ENCODE assay signal across 1 cellular context in the genomic region with DNA sequence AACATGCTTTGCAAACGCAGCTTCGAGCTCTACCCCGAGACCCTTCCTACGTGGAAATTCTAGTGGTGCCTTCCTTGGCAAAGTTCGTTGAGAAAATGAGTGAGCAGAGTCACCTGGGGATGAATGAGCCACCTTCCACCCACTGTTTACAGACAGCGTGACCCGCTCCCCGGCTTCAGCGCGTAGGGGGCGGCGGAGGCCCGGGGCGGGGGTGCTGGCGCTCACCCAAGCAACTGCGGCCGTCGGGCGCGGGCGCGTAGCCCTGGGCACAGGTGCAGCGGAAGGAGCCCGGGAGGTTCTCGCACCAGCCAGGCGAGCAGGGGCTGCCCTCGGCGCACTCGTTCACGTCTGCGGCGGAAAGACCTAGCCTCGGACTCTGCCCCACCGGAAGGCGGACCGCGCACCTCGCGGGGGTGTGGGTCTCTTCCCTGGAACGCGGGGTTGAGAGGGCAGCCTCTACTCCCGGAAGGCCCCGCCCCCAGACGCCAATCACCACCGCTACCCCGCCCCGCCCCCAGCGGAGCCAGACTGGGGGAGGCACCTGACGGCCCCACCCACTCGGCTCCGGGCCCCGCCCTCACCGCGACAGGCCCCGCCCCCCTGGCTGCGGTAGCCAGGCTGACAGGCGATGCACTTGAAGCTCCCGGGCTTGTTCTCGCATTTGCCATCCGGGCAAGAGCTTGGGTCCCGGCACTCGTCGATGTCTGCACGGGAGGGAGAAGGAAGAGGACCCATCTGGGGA.
A peak's percentile ranks its signal among the peaks of the same experiment; 100 is the strongest.
TF ChIP-seq lines count a peak whose summit lies in the region.

No MANE protein-coding gene starts in this region.

TF ChIP-seq in K562, 482 proteins besides CTCF, POLR2A, EP300 and RAD21 (continued from another document and continues in another):
- TF ChIP-seq NRF1 (conservative IDR thresholded peaks at IDR 0.05 in 1 of 2, IDR thresholded peaks at IDR 0.05 in 1 of 2) (peak; percentile 35 to 44; a peak in 3 of 4 replicates), RBM34 (IDR thresholded peaks at IDR 0.05; ENCODE audit: borderline replicate concordance, insufficient read depth, low read length) (no peak), RFX5 (IDR thresholded peaks at IDR 0.05; ENCODE audit: low read depth, low read length) (no peak), ESRRA (IDR thresholded peaks at IDR 0.05; ENCODE audit: borderline replicate concordance, low read depth) (no peak; the same call in 1 of the 2 replicates), ZNF282 (CRISPR knock-in tag; IDR thresholded peaks at IDR 0.05) (no peak), ZNF740 (CRISPR knock-in tag; IDR thresholded peaks at IDR 0.05) (no peak), ZNF740 (tag; IDR thresholded peaks at IDR 0.05) (no peak), ZFP1 (CRISPR knock-in tag; IDR thresholded peaks at IDR 0.05) (no peak), C11orf30 (IDR thresholded peaks at IDR 0.05; ENCODE audit: low read depth) (no peak), GABPA (tag; conservative IDR thresholded peaks at IDR 0.05; ENCODE audit: low read depth) (peak; percentile 82), BMI1 (IDR thresholded peaks at IDR 0.05; ENCODE audit: low read length) (no peak), USF2 (CRISPR knock-in tag; IDR thresholded peaks at IDR 0.05) (peak; percentile 17; the same call in 1 of the 2 replicates), NCOA4 (IDR thresholded peaks at IDR 0.05; ENCODE audit: partially characterized antibody) (no peak), TAF7 (tag; IDR thresholded peaks at IDR 0.05) (no peak), KLF16 (IDR thresholded peaks at IDR 0.05) (no peak), NCOA2 (IDR thresholded peaks at IDR 0.05; ENCODE audit: partially characterized antibody in 2 of 2) (no peak), SNRNP70 (optimal IDR thresholded peaks at IDR 0.05; ENCODE audit: low read depth, low read length) (no peak), ZBTB43 (CRISPR knock-in tag; IDR thresholded peaks at IDR 0.05) (no peak), NCOR1 (IDR thresholded peaks at IDR 0.05) (no peak), FIP1L1 (IDR thresholded peaks at IDR 0.05; ENCODE audit: low read depth, low read length, poor library complexity, severe bottlenecking) (no peak), HMGN3 (IDR thresholded peaks at IDR 0.05; ENCODE audit: borderline replicate concordance, extremely low read depth, insufficient read length, low read depth, low read length) (no peak), LCOR (CRISPR knock-in tag; IDR thresholded peaks at IDR 0.05) (no peak), NR2C2 (CRISPR knock-in tag; IDR thresholded peaks at IDR 0.05) (0 out of 2 replicates have a peak, but pooled peaks have one; percentile 15), NR2C2 (tag; IDR thresholded peaks at IDR 0.05) (peak; percentile 75; the same call in 1 of the 2 replicates), ARID3B (CRISPR knock-in tag; IDR thresholded peaks at IDR 0.05; ENCODE audit: borderline replicate concordance) (no peak), LEF1 (IDR thresholded peaks at IDR 0.05) (no peak), U2AF1 (optimal IDR thresholded peaks at IDR 0.05; ENCODE audit: low read depth, low read length) (no peak), ZFP91 (CRISPR knock-in tag; IDR thresholded peaks at IDR 0.05) (no peak), RBM22 (IDR thresholded peaks at IDR 0.05; ENCODE audit: low read depth, low read length, poor library complexity, severe bottlenecking) (no peak), HOMEZ (CRISPR knock-in tag; IDR thresholded peaks at IDR 0.05) (no peak), CEBPG (CRISPR knock-in tag; IDR thresholded peaks at IDR 0.05) (no peak), CEBPG (tag; conservative IDR thresholded peaks at IDR 0.05 in 1 of 2, IDR thresholded peaks at IDR 0.05 in 1 of 2) (no peak), PHB (CRISPR knock-in tag; IDR thresholded peaks at IDR 0.05) (no peak), MTA2 (IDR thresholded peaks at IDR 0.05; ENCODE audit: low read depth) (no peak), ZC3H4 (CRISPR knock-in tag; IDR thresholded peaks at IDR 0.05; ENCODE audit: borderline replicate concordance) (no peak), TRIM24 (IDR thresholded peaks at IDR 0.05) (no peak), SREBF1 (IDR thresholded peaks at IDR 0.05; ENCODE audit: borderline replicate concordance, low read depth, low read length) (no peak), TRIM28 (IDR thresholded peaks at IDR 0.05) (no peak), MXI1 (IDR thresholded peaks at IDR 0.05; ENCODE audit: low read depth, low read length) (no peak), MITF (IDR thresholded peaks at IDR 0.05) (no peak; the same call in 1 of the 2 replicates), ID3 (CRISPR knock-in tag; IDR thresholded peaks at IDR 0.05) (no peak), ID3 (tag; IDR thresholded peaks at IDR 0.05) (no peak), ZNF3 (CRISPR knock-in tag; IDR thresholded peaks at IDR 0.05) (no peak), SNIP1 (IDR thresholded peaks at IDR 0.05; ENCODE audit: low read depth) (no peak)
- TF ChIP-seq, protein P1, sequence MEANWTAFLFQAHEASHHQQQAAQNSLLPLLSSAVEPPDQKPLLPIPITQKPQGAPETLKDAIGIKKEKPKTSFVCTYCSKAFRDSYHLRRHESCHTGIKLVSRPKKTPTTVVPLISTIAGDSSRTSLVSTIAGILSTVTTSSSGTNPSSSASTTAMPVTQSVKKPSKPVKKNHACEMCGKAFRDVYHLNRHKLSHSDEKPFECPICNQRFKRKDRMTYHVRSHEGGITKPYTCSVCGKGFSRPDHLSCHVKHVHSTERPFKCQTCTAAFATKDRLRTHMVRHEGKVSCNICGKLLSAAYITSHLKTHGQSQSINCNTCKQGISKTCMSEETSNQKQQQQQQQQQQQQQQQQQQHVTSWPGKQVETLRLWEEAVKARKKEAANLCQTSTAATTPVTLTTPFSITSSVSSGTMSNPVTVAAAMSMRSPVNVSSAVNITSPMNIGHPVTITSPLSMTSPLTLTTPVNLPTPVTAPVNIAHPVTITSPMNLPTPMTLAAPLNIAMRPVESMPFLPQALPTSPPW (CRISPR knock-in tag; IDR thresholded peaks at IDR 0.05): peak; percentile 84
- TF ChIP-seq, protein P2, sequence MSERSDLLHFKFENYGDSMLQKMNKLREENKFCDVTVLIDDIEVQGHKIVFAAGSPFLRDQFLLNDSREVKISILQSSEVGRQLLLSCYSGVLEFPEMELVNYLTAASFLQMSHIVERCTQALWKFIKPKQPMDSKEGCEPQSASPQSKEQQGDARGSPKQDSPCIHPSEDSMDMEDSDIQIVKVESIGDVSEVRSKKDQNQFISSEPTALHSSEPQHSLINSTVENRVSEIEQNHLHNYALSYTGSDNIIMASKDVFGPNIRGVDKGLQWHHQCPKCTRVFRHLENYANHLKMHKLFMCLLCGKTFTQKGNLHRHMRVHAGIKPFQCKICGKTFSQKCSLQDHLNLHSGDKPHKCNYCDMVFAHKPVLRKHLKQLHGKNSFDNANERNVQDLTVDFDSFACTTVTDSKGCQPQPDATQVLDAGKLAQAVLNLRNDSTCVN (CRISPR knock-in tag; IDR thresholded peaks at IDR 0.05): no peak
- TF ChIP-seq, protein P3, sequence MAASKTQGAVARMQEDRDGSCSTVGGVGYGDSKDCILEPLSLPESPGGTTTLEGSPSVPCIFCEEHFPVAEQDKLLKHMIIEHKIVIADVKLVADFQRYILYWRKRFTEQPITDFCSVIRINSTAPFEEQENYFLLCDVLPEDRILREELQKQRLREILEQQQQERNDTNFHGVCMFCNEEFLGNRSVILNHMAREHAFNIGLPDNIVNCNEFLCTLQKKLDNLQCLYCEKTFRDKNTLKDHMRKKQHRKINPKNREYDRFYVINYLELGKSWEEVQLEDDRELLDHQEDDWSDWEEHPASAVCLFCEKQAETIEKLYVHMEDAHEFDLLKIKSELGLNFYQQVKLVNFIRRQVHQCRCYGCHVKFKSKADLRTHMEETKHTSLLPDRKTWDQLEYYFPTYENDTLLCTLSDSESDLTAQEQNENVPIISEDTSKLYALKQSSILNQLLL (CRISPR knock-in tag; IDR thresholded peaks at IDR 0.05; ENCODE audit: borderline replicate concordance): no peak
- TF ChIP-seq, protein P4, sequence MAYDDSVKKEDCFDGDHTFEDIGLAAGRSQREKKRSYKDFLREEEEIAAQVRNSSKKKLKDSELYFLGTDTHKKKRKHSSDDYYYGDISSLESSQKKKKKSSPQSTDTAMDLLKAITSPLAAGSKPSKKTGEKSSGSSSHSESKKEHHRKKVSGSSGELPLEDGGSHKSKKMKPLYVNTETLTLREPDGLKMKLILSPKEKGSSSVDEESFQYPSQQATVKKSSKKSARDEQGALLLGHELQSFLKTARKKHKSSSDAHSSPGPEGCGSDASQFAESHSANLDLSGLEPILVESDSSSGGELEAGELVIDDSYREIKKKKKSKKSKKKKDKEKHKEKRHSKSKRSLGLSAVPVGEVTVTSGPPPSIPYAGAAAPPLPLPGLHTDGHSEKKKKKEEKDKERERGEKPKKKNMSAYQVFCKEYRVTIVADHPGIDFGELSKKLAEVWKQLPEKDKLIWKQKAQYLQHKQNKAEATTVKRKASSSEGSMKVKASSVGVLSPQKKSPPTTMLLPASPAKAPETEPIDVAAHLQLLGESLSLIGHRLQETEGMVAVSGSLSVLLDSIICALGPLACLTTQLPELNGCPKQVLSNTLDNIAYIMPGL (CRISPR knock-in tag; IDR thresholded peaks at IDR 0.05): no peak
